In genomic region chr17:82649501-82650261, GRCh38 we compare ENCODE assay signal across 1 cellular context.
TF ChIP-seq lines count a peak whose summit lies in the region.

No MANE protein-coding gene starts in this region.

TF ChIP-seq in HepG2, 621 proteins besides CTCF, POLR2A, EP300 and RAD21:
- TF ChIP-seq ZNF280B (CRISPR knock-in tag; IDR thresholded peaks at IDR 0.05; ENCODE audit: borderline replicate concordance) (0 out of 2 replicates have a peak, but pooled peaks have one; percentile 19), ZNF691 (CRISPR knock-in tag; IDR thresholded peaks at IDR 0.05; ENCODE audit: borderline replicate concordance, low read depth) (0 out of 2 replicates have a peak, but pooled peaks have one; percentile 33), ZNF891 (CRISPR knock-in tag; IDR thresholded peaks at IDR 0.05) (0 out of 2 replicates have a peak, but pooled peaks have one; percentile 42), ZMYM3 (CRISPR knock-in tag; IDR thresholded peaks at IDR 0.05) (0 out of 2 replicates have a peak, but pooled peaks have one; percentile 32), KDM5B (CRISPR knock-in tag; IDR thresholded peaks at IDR 0.05; ENCODE audit: borderline replicate concordance) (0 out of 2 replicates have a peak, but pooled peaks have one; percentile 28), ARNT2 (CRISPR knock-in tag; IDR thresholded peaks at IDR 0.05; ENCODE audit: low read depth) (0 out of 2 replicates have a peak, but pooled peaks have one; percentile 29), ISL2 (CRISPR knock-in tag; IDR thresholded peaks at IDR 0.05) (no peak), ZNF263 (CRISPR knock-in tag; IDR thresholded peaks at IDR 0.05) (peak; percentile 71), UBTF (CRISPR knock-in tag; IDR thresholded peaks at IDR 0.05) (peak; percentile 26; the same call in 1 of the 2 replicates), ZNF687 (CRISPR knock-in tag; IDR thresholded peaks at IDR 0.05) (peak; percentile 45), MAX (IDR thresholded peaks at IDR 0.05) (peak; percentile 28; the same call in 1 of the 2 replicates), ZSCAN21 (CRISPR knock-in tag; IDR thresholded peaks at IDR 0.05; ENCODE audit: borderline replicate concordance) (no peak), ZNF362 (CRISPR knock-in tag; IDR thresholded peaks at IDR 0.05; ENCODE audit: borderline replicate concordance) (no peak), MTA1 (CRISPR knock-in tag; IDR thresholded peaks at IDR 0.05; ENCODE audit: borderline replicate concordance) (0 out of 2 replicates have a peak, but pooled peaks have one; percentile 16), MLLT10 (CRISPR knock-in tag; IDR thresholded peaks at IDR 0.05) (no peak), ZFP90 (CRISPR knock-in tag; IDR thresholded peaks at IDR 0.05; ENCODE audit: borderline replicate concordance) (no peak), ZNF619 (CRISPR knock-in tag; IDR thresholded peaks at IDR 0.05) (peak; percentile 27; the same call in 1 of the 2 replicates), ZNF567 (CRISPR knock-in tag; IDR thresholded peaks at IDR 0.05; ENCODE audit: borderline replicate concordance) (0 out of 2 replicates have a peak, but pooled peaks have one; percentile 57), ZSCAN25 (CRISPR knock-in tag; IDR thresholded peaks at IDR 0.05) (peak; percentile 30; the same call in 1 of the 2 replicates), ZFP91 (CRISPR knock-in tag; IDR thresholded peaks at IDR 0.05; ENCODE audit: borderline replicate concordance) (peak; percentile 38; the same call in 1 of the 2 replicates)
